In the genomic region with DNA sequence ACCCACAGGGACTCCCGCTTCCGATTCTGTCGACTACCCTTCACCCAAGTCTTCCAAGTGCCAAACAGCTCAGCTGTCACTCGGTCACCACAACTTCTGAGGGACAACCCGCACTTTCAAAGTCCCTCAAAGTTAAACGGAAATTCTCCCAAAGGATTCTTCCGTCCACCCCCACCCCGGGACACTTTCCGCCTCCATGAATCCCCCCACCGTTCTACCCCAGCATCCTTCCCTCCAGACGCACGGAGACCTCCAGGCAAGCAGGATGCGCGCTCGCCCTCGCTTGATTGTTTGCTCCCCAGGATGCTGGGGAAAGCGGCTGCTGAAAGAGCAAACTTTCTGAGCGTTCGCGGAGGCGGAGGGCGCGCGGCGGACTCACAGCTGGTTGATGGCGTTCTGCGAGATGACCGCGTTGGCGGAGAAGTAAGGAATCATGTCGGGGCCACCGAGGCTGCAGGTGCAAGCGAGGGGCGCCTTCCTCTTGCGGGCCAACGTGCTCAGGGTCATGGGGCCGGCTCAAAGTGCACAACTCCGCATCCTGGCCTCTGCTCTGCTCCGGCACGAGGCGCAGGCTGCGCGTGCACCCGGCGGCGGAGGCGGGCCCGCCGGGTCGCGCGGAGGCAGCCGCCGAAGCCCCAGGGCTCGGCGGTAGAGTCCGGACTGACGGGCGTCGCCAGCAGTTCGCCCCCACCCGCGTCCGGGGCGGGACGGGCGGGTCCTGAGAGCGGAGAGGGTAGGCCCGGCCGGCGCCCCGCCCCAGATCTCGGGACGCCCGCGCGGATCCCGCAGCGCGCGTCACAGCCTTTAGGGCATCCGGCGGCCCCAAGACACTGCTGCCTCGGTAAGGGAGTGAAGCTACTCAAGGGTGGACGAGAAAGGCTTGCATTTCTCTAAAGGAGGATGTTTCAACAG, we compare ENCODE assay signal across 7 cellular contexts.
DNase-seq lines count a peak whose midpoint lies in the region; ATAC-seq and TF ChIP-seq lines count a peak whose summit lies in the region.

No MANE protein-coding gene starts in this region.

- no peaks in the 10 kb centered on the region for H3K9me3 Mint-ChIP-seq in activated CD8-positive, alpha-beta T cell treated with anti-CD3 and anti-CD28 coated beads for 36 hours

- H3K27ac Mint-ChIP-seq in activated CD8-positive, alpha-beta T cell treated with anti-CD3 and anti-CD28 coated beads for 36 hours: peak overlapping the region; percentile 94

- DNase-seq in NCI-H748 treated with DMSO at 0.1 percent for 48 hours (lab: John Stamatoyannopoulos, UW): peak; percentile 32
- peak; percentile 96 for DNase-seq in activated CD8-positive, alpha-beta T cell treated with anti-CD3 and anti-CD28 coated beads for 36 hours
- peak; percentile 86 for DNase-seq in lung (ENCODE audit: low spot score)
- peak; percentile 65 to 85 (median 73) for DNase-seq in stimulated activated CD4-positive, alpha-beta T cell treated with anti-CD3 and anti-CD28 coated beads, TNF-alpha, amount 100 ng/mL, for 1 hour (ENCODE audit: low read depth in 3 of 3, low spot score in 1 of 3)

- H3K4me3 ChIP-seq in ectodermal cell (ENCODE audit: insufficient read depth, low read depth, low read length) (peak overlapping the region; percentile 64), lung (peak overlapping the region; percentile 90)

- 0% methylated on average over 85 of the region's 85 CpGs for WGBS in ectodermal cell, 2 experiments
- 1 to 2% methylated on average over 79 to 85 of the region's 85 CpGs for WGBS in lung, 2 donors

- H3K27me3 ChIP-seq in ectodermal cell (ENCODE audit: control insufficient read depth, insufficient read depth, low read length, poor library complexity, severe bottlenecking) (peaks cover 15% of the 10 kb centered on the region), lung (ENCODE audit: control insufficient read depth, insufficient read depth) (no peaks in the 10 kb centered on the region)

- peak; percentile 57 for ATAC-seq in GM18858 (IDR thresholded peaks at IDR 0.05; ENCODE audit: unreplicated experiment)
- ATAC-seq in HG03039 (IDR thresholded peaks at IDR 0.05; ENCODE audit: unreplicated experiment): peak; percentile 77
- peak; percentile 94 for ATAC-seq in activated CD8-positive, alpha-beta T cell treated with anti-CD3 and anti-CD28 coated beads for 36 hours
- ATAC-seq in lung (ENCODE audit: insufficient read depth, low FRiP score): peak; percentile 97

- TF ChIP-seq CTCF in activated CD8-positive, alpha-beta T cell treated with anti-CD3 and anti-CD28 coated beads for 36 hours (IDR thresholded peaks at IDR 0.05): no peak
- no peak for TF ChIP-seq CTCF in lung (IDR thresholded peaks at IDR 0.05; ENCODE audit: control extremely low read depth, extremely low read depth)

- no peaks in the 10 kb centered on the region for H3K9me3 ChIP-seq in ectodermal cell (ENCODE audit: control insufficient read depth, low read length)
- H3K9me3 ChIP-seq in lung (ENCODE audit: control insufficient read depth in 2 of 2, insufficient read depth in 1 of 2, low read length in 1 of 2): no peaks in the 10 kb centered on the region

- POLR2A ChIA-PET in activated CD8-positive, alpha-beta T cell treated with anti-CD3 and anti-CD28 coated beads for 36 hours (lab: Charles Lee): interaction anchor here (0.6 to 4.1 kb wide), 24 partner anchors 10 to 833 kb away, joined by 3 to 36 read pairs (median 6); a partner anchor contains a TSS

- peak overlapping the region; percentile 96 for H3K4me3 Mint-ChIP-seq in activated CD8-positive, alpha-beta T cell treated with anti-CD3 and anti-CD28 coated beads for 36 hours

- H3K27ac ChIP-seq in ectodermal cell (ENCODE audit: insufficient read depth, low read depth, low read length, poor library complexity, severe bottlenecking) (peak overlapping the region; percentile 58), lung (ENCODE audit: low read depth in 1 of 2, low read length in 1 of 2) (peak overlapping the region; percentile 92 to 95)

- no peaks in the 10 kb centered on the region for H3K27me3 Mint-ChIP-seq in activated CD8-positive, alpha-beta T cell treated with anti-CD3 and anti-CD28 coated beads for 36 hours

- H3K4me1 Mint-ChIP-seq in activated CD8-positive, alpha-beta T cell treated with anti-CD3 and anti-CD28 coated beads for 36 hours (ENCODE audit: low read depth): peaks cover 29% of the 10 kb centered on the region

- H3K36me3 ChIP-seq in ectodermal cell (ENCODE audit: control insufficient read depth, insufficient read depth, low read length) (no peaks in the 10 kb centered on the region), lung (ENCODE audit: control insufficient read depth in 2 of 2, insufficient read depth in 2 of 2, low read length in 2 of 2) (peaks cover 0 to 5% of the 10 kb centered on the region in 2 donors)

- H3K36me3 Mint-ChIP-seq in activated CD8-positive, alpha-beta T cell treated with anti-CD3 and anti-CD28 coated beads for 36 hours (ENCODE audit: low read depth): peaks cover 26% of the 10 kb centered on the region

- CTCF ChIA-PET in activated CD8-positive, alpha-beta T cell treated with anti-CD3 and anti-CD28 coated beads for 36 hours (lab: Charles Lee): interaction anchor here (0.9 to 2.5 kb wide), 12 partner anchors 10 to 391 kb away, joined by 3 to 10 read pairs (median 5); no protein-coding TSS in a partner anchor

- intact Hi-C loops in activated CD8-positive, alpha-beta T cell treated with anti-CD3 and anti-CD28 coated beads for 36 hours (cut with micrococcal nuclease): loop anchor here (2.0 to 5.0 kb wide), 4 partner anchors 39 to 119 kb away; no protein-coding TSS in a partner anchor

- H3K4me1 ChIP-seq in ectodermal cell (ENCODE audit: control insufficient read depth, insufficient read depth, low read length) (no peaks in the 10 kb centered on the region), lung (ENCODE audit: control insufficient read depth in 2 of 2, insufficient read depth in 2 of 2, low read length in 2 of 2) (peaks cover 1 to 8% of the 10 kb centered on the region in 2 donors)

Comparison
In these comparisons a context has a peak if more than half of its experiments do, and no peak if none do; other contexts are left out.
1. Peak in every context shown above with its lines: DNase-seq, ATAC-seq, H3K4me3 ChIP-seq and H3K27ac ChIP-seq.
2. DNase-seq: peak in every context shown above with its lines; median percentile 96 in activated CD8-positive, alpha-beta T cell treated with anti-CD3 and anti-CD28 coated beads for 36 hours; 86 in lung; 73 in stimulated activated CD4-positive, alpha-beta T cell treated with anti-CD3 and anti-CD28 coated beads, TNF-alpha, amount 100 ng/mL, for 1 hour; 32 in NCI-H748 treated with DMSO at 0.1 percent for 48 hours.